ENCODE assay signal across 8 cellular contexts in the genomic region with DNA sequence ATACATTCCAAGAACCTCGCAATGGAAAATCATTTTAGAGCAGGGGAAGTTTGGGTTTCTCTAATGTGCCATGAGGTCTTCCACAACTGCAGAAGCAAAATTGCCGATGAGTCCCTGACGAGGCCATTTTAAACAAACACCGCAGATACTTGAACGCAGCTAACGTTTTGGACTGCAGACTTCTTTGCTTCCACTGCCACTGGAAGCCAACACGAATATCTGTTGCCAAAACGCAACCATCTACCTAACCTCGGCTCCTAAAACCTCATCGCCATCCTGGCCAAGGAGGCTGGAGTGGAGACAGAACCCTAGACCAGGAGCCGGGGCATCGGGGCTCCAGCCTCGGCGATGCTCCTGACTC.
A peak's percentile ranks its signal among the peaks of the same experiment; 100 is the strongest.
DNase-seq lines count a peak whose midpoint lies in the region; ATAC-seq lines count a peak whose summit lies in the region.

No MANE protein-coding gene starts in this region.

- no peaks in the 10 kb centered on the region for H3K9me3 Mint-ChIP-seq in activated naive CD8-positive, alpha-beta T cell (ENCODE audit: low read depth)

- ATAC-seq in GM21515 (IDR thresholded peaks at IDR 0.05; ENCODE audit: unreplicated experiment), result no peak

- peak; percentile 13 for DNase-seq in NCI-H2196 (lab: John Stamatoyannopoulos, UW; ENCODE audit: unreplicated experiment)
- DNase-seq in NCI-H2196 treated with DMSO at 0.1 percent for 48 hours (lab: John Stamatoyannopoulos, UW; ENCODE audit: unreplicated experiment), result no peak
- no peak for DNase-seq in iPS DF 6.9 (ENCODE audit: low read depth, low spot score)
- DNase-seq in activated effector memory CD4-positive, alpha-beta T cell treated with Interleukin-2 at 50 U/mL for 16 hours, result no peak

- no peaks in the 10 kb centered on the region for H3K27me3 ChIP-seq in iPS DF 6.9 (ENCODE audit: control insufficient read depth, insufficient read depth, low read length)

- peaks cover 3% of the 10 kb centered on the region; the same call in 1 of the 2 replicates for H3K4me1 ChIP-seq in iPS DF 6.9 (ENCODE audit: control insufficient read depth, insufficient read depth, low read length)

- H3K27ac ChIP-seq in KOPT-K1 (ENCODE audit: low read depth, low read length, poor library complexity, severe bottlenecking) (peak overlapping the region; percentile 40), iPS DF 6.9 (ENCODE audit: low read length) (no peak overlapping the region), skin epidermis (peak overlapping the region; percentile 72 to 97 (median 90))

- H3K36me3 ChIP-seq in KOPT-K1 (ENCODE audit: insufficient read depth, low read length) (0 out of 2 replicates have a peak, but pooled peaks cover under 1% of the 10 kb centered on the region), iPS DF 6.9 (ENCODE audit: control insufficient read depth, insufficient read depth, low read length) (no peaks in the 10 kb centered on the region)

- H3K36me3 Mint-ChIP-seq in activated naive CD8-positive, alpha-beta T cell, result peaks cover 2% of the 10 kb centered on the region

- peak overlapping the region; percentile 84 for H3K27ac Mint-ChIP-seq in activated naive CD8-positive, alpha-beta T cell

- WGBS in iPS DF 6.9 (ENCODE audit: insufficient coverage, insufficient read length), result no CpG with 5 or more reads among the region's 14 CpGs

- H3K9me3 ChIP-seq in KOPT-K1 (ENCODE audit: insufficient read depth, low read length, poor library complexity, severe bottlenecking) (no peaks in the 10 kb centered on the region), iPS DF 6.9 (ENCODE audit: control insufficient read depth, insufficient read depth, low read length) (no peaks in the 10 kb centered on the region)

- H3K4me1 Mint-ChIP-seq in activated naive CD8-positive, alpha-beta T cell (ENCODE audit: low read depth), result peaks cover 41% of the 10 kb centered on the region

- H3K4me3 ChIP-seq in iPS DF 6.9 (ENCODE audit: low read length), result peak overlapping the region; percentile 79; the same call in 1 of the 2 replicates
- peak overlapping the region; percentile 58 to 95 (median 84) for H3K4me3 ChIP-seq in skin epidermis

- H3K4me3 Mint-ChIP-seq in activated naive CD8-positive, alpha-beta T cell, result peak overlapping the region; percentile 96

- H3K27me3 Mint-ChIP-seq in activated naive CD8-positive, alpha-beta T cell, result no peaks in the 10 kb centered on the region
